In the genomic region with DNA sequence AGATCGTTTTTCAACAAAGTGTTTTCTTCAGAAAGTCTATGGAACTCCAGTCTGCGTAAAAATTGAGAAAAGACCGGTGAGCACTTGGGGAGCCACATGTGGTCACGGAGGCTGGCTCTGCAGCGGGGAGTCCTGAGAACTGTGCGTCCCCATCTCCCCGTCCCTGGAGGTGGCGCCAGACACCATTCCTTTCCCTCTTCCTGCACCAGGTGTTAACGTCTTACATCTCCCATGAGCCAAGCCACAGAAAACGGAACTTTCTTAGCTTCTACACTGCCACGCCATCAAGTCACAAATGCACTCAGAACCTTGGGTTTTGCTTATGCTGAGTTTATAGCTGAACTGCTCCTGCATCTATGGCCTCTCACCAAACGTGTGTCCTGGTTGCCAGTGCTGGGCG, we compare ENCODE assay signal across 1 cellular context.
TF ChIP-seq lines count a peak whose summit lies in the region.

No MANE protein-coding gene starts in this region.

TF ChIP-seq in HepG2, 621 proteins besides CTCF, POLR2A, EP300 and RAD21 (continued from another document and continues in another):
- TF ChIP-seq ZNF407 (CRISPR knock-in tag; IDR thresholded peaks at IDR 0.05; ENCODE audit: not compliant biosample characterization), result no peak
- TF ChIP-seq ADNP (CRISPR knock-in tag; IDR thresholded peaks at IDR 0.05), result no peak
- no peak for TF ChIP-seq MXI1 (IDR thresholded peaks at IDR 0.05; ENCODE audit: borderline replicate concordance, low read depth, low read length)
- TF ChIP-seq GPBP1L1 (CRISPR knock-in tag; IDR thresholded peaks at IDR 0.05), result no peak
- TF ChIP-seq SALL1 (CRISPR knock-in tag; IDR thresholded peaks at IDR 0.05), result peak; percentile 47; the same call in 1 of the 2 replicates
- no peak for TF ChIP-seq SATB2 (CRISPR knock-in tag; IDR thresholded peaks at IDR 0.05)
- TF ChIP-seq JUNB (CRISPR knock-in tag; IDR thresholded peaks at IDR 0.05; ENCODE audit: borderline replicate concordance), result no peak
- no peak for TF ChIP-seq RBM39 (IDR thresholded peaks at IDR 0.05; ENCODE audit: low read depth, low read length, poor library complexity, severe bottlenecking)
- no peak for TF ChIP-seq DNMT3B (CRISPR knock-in tag; conservative IDR thresholded peaks at IDR 0.05)
- no peak for TF ChIP-seq MAZ (IDR thresholded peaks at IDR 0.05; ENCODE audit: borderline replicate concordance, low read depth, low read length)
- TF ChIP-seq MAZ (CRISPR knock-in tag; IDR thresholded peaks at IDR 0.05; ENCODE audit: low read depth), result no peak
- no peak for TF ChIP-seq FOXM1 (CRISPR knock-in tag; IDR thresholded peaks at IDR 0.05)
- no peak for TF ChIP-seq HOXD1 (CRISPR knock-in tag; IDR thresholded peaks at IDR 0.05)
- no peak for TF ChIP-seq ZNF550 (CRISPR knock-in tag; IDR thresholded peaks at IDR 0.05; ENCODE audit: borderline replicate concordance)
- TF ChIP-seq ZNF451 (CRISPR knock-in tag; IDR thresholded peaks at IDR 0.05), result 0 out of 2 replicates have a peak, but pooled peaks have one; percentile 44
- no peak for TF ChIP-seq ZNF382 (CRISPR knock-in tag; IDR thresholded peaks at IDR 0.05; ENCODE audit: borderline replicate concordance)
- TF ChIP-seq, protein P1, sequence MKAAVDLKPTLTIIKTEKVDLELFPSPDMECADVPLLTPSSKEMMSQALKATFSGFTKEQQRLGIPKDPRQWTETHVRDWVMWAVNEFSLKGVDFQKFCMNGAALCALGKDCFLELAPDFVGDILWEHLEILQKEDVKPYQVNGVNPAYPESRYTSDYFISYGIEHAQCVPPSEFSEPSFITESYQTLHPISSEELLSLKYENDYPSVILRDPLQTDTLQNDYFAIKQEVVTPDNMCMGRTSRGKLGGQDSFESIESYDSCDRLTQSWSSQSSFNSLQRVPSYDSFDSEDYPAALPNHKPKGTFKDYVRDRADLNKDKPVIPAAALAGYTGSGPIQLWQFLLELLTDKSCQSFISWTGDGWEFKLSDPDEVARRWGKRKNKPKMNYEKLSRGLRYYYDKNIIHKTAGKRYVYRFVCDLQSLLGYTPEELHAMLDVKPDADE (CRISPR knock-in tag; IDR thresholded peaks at IDR 0.05), result no peak
- TF ChIP-seq, protein P2, sequence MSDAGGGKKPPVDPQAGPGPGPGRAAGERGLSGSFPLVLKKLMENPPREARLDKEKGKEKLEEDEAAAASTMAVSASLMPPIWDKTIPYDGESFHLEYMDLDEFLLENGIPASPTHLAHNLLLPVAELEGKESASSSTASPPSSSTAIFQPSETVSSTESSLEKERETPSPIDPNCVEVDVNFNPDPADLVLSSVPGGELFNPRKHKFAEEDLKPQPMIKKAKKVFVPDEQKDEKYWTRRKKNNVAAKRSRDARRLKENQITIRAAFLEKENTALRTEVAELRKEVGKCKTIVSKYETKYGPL (CRISPR knock-in tag; IDR thresholded peaks at IDR 0.05), result no peak
- no peak for TF ChIP-seq RBFOX2 (IDR thresholded peaks at IDR 0.05; ENCODE audit: low read depth, low read length)
- TF ChIP-seq ZNF33A (CRISPR knock-in tag; IDR thresholded peaks at IDR 0.05; ENCODE audit: borderline replicate concordance), result no peak
- TF ChIP-seq ZNF484 (CRISPR knock-in tag; IDR thresholded peaks at IDR 0.05; ENCODE audit: borderline replicate concordance, low read depth), result no peak
- no peak for TF ChIP-seq ZNF17 (CRISPR knock-in tag; IDR thresholded peaks at IDR 0.05)
- TF ChIP-seq DNMT1 (CRISPR knock-in tag; IDR thresholded peaks at IDR 0.05), result no peak
- no peak; the same call in 1 of the 2 replicates for TF ChIP-seq TBX2 (CRISPR knock-in tag; IDR thresholded peaks at IDR 0.05; ENCODE audit: borderline replicate concordance)
- TF ChIP-seq EED (CRISPR knock-in tag; IDR thresholded peaks at IDR 0.05), result no peak
- TF ChIP-seq, protein P3, sequence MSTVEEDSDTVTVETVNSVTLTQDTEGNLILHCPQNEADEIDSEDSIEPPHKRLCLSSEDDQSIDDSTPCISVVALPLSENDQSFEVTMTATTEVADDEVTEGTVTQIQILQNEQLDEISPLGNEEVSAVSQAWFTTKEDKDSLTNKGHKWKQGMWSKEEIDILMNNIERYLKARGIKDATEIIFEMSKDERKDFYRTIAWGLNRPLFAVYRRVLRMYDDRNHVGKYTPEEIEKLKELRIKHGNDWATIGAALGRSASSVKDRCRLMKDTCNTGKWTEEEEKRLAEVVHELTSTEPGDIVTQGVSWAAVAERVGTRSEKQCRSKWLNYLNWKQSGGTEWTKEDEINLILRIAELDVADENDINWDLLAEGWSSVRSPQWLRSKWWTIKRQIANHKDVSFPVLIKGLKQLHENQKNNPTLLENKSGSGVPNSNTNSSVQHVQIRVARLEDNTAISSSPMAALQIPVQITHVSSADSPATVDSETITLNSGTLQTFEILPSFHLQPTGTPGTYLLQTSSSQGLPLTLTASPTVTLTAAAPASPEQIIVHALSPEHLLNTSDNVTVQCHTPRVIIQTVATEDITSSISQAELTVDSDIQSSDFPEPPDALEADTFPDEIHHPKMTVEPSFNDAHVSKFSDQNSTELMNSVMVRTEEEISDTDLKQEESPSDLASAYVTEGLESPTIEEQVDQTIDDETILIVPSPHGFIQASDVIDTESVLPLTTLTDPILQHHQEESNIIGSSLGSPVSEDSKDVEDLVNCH (CRISPR knock-in tag; IDR thresholded peaks at IDR 0.05), result no peak
- TF ChIP-seq ZNF232 (CRISPR knock-in tag; IDR thresholded peaks at IDR 0.05; ENCODE audit: borderline replicate concordance), result no peak
- TF ChIP-seq STAT5B (CRISPR knock-in tag; IDR thresholded peaks at IDR 0.05), result no peak
- TF ChIP-seq MTF1 (CRISPR knock-in tag; IDR thresholded peaks at IDR 0.05), result no peak
- TF ChIP-seq, protein P4, sequence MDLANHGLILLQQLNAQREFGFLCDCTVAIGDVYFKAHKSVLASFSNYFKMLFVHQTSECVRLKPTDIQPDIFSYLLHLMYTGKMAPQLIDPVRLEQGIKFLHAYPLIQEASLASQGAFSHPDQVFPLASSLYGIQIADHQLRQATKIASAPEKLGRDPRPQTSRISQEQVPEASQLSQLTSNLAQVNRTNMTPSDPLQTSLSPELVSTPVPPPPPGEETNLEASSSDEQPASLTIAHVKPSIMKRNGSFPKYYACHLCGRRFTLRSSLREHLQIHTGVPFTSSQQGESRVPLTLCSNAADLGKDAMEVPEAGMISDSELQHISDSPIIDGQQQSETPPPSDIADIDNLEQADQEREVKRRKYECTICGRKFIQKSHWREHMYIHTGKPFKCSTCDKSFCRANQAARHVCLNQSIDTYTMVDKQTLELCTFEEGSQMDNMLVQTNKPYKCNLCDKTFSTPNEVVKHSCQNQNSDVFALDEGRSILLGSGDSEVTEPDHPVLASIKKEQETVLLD (CRISPR knock-in tag; IDR thresholded peaks at IDR 0.05; ENCODE audit: low read depth), result no peak
- no peak for TF ChIP-seq HIC2 (CRISPR knock-in tag; IDR thresholded peaks at IDR 0.05; ENCODE audit: low read depth)
- no peak for TF ChIP-seq ZNF644 (CRISPR knock-in tag; IDR thresholded peaks at IDR 0.05; ENCODE audit: low read depth)
- no peak for TF ChIP-seq SRF (IDR thresholded peaks at IDR 0.05; ENCODE audit: low read depth, low read length)
- no peak for TF ChIP-seq RFXAP (CRISPR knock-in tag; IDR thresholded peaks at IDR 0.05; ENCODE audit: borderline replicate concordance)
- TF ChIP-seq, protein P5, sequence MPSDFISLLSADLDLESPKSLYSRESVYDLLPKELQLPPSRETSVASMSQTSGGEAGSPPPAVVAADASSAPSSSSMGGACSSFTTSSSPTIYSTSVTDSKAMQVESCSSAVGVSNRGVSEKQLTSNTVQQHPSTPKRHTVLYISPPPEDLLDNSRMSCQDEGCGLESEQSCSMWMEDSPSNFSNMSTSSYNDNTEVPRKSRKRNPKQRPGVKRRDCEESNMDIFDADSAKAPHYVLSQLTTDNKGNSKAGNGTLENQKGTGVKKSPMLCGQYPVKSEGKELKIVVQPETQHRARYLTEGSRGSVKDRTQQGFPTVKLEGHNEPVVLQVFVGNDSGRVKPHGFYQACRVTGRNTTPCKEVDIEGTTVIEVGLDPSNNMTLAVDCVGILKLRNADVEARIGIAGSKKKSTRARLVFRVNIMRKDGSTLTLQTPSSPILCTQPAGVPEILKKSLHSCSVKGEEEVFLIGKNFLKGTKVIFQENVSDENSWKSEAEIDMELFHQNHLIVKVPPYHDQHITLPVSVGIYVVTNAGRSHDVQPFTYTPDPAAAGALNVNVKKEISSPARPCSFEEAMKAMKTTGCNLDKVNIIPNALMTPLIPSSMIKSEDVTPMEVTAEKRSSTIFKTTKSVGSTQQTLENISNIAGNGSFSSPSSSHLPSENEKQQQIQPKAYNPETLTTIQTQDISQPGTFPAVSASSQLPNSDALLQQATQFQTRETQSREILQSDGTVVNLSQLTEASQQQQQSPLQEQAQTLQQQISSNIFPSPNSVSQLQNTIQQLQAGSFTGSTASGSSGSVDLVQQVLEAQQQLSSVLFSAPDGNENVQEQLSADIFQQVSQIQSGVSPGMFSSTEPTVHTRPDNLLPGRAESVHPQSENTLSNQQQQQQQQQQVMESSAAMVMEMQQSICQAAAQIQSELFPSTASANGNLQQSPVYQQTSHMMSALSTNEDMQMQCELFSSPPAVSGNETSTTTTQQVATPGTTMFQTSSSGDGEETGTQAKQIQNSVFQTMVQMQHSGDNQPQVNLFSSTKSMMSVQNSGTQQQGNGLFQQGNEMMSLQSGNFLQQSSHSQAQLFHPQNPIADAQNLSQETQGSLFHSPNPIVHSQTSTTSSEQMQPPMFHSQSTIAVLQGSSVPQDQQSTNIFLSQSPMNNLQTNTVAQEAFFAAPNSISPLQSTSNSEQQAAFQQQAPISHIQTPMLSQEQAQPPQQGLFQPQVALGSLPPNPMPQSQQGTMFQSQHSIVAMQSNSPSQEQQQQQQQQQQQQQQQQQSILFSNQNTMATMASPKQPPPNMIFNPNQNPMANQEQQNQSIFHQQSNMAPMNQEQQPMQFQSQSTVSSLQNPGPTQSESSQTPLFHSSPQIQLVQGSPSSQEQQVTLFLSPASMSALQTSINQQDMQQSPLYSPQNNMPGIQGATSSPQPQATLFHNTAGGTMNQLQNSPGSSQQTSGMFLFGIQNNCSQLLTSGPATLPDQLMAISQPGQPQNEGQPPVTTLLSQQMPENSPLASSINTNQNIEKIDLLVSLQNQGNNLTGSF (CRISPR knock-in tag; IDR thresholded peaks at IDR 0.05), result no peak
